In the genomic region with DNA sequence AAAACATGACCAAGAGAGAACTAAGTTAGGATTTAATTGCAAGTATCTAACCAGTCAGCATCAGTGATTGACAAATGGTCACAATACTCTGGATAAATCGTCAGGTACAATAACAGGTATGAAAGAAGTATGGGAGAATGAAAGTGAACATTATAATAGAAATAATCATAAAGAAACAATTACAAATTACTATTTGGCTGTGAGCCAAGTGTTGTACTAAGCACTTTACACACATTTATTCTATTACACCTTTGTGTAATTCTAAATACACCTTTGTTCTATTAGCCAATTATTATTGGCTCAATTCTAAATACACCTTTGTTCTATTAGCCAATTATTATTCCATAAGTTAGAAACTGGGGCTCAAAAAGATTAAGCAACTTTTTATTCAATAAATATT, we compare ENCODE assay signal across 11 cellular contexts.
"Had no signal": no experiment of that assay in that cellular context is flagged by ENCODE, and none has a peak within 500 bp of the region (broad histone marks: within the 10 kb centered on the region; RNA-seq: fewer than 3 reads in every experiment).

No MANE protein-coding gene starts in this region.

- H3K4me2 ChIP-seq: GM23338 had no signal

- H3K36me3 ChIP-seq: HAP-1 had no signal

- H3K9ac ChIP-seq: GM23248 had no signal

- DNase-seq: GM23248, GOT3, H7, H9, HCEC 1CT, HFFc6 had no signal

- H3K4me1 ChIP-seq: HAP-1 had no signal

- H3K9me3 ChIP-seq: HAP-1 had no signal

- ATAC-seq: GM23338, HCT116 had no signal

- H3K4me3 ChIP-seq: GM23248, GM23338, HAP-1 had no signal

- H2AFZ ChIP-seq: GM23248, GM23338 had no signal

- H3K27ac ChIP-seq: GM23248 had no signal

- FAIRE-seq: H1, H54 had no signal
